Comparison of ENCODE assay signal across 21 cellular contexts in genomic region chr1:115644109-115644508, GRCh38.
"Had no signal": no experiment of that assay in that cellular context is flagged by ENCODE, and none has a peak within 500 bp of the region (broad histone marks: within the 10 kb centered on the region; RNA-seq: fewer than 3 reads in every experiment).

No MANE protein-coding gene starts in this region.

- H3K9me3 Mint-ChIP-seq: activated CD4-positive, alpha-beta memory T cell treated with anti-CD3 and anti-CD28 coated beads for 36 hours had no signal

- H3K36me3 Mint-ChIP-seq: activated CD4-positive, alpha-beta memory T cell treated with anti-CD3 and anti-CD28 coated beads for 36 hours had no signal

- H3K9me3 ChIP-seq: gastrocnemius medialis had no signal

- H3K4me3 ChIP-seq: cardiac muscle cell, gastrocnemius medialis, left lung, mucosa of descending colon had no signal

- H3K36me3 ChIP-seq: cardiac muscle cell, gastrocnemius medialis, left lung, upper lobe of left lung had no signal

- H3K4me3 Mint-ChIP-seq: activated CD4-positive, alpha-beta memory T cell treated with anti-CD3 and anti-CD28 coated beads for 36 hours; activated naive CD4-positive, alpha-beta T cell treated with anti-CD3 and anti-CD28 coated beads for 36 hours; activated naive CD8-positive, alpha-beta T cell treated with anti-CD3 and anti-CD28 coated beads, Interleukin-2, amount 50 U/mL, for 24 hours had no signal

- H3K27me3 ChIP-seq: cardiac muscle cell, gastrocnemius medialis, upper lobe of left lung had no signal

- H3K27ac ChIP-seq: gastrocnemius medialis, left lung, skin epidermis, upper lobe of left lung had no signal

- DNase-seq: activated CD4-positive, alpha-beta memory T cell treated with anti-CD3 and anti-CD28 coated beads for 36 hours; activated CD8-positive, alpha-beta memory T cell treated with anti-CD3 and anti-CD28 coated beads, Interleukin-2, amount 10 ng/mL, durations not matched to agents 7 days and 5 days; activated naive CD4-positive, alpha-beta T cell treated with anti-CD3 and anti-CD28 coated beads for 36 hours; activated naive CD8-positive, alpha-beta T cell treated with anti-CD3 and anti-CD28 coated beads, Interleukin-2, amount 50 U/mL, for 24 hours; activated T-cell treated with anti-CD3 and anti-CD28 coated beads, Interleukin-2, amount 50 U/mL, for 1 hour; aorta; gastrocnemius medialis; kidney; left lung; mucosa of descending colon; naive thymus-derived CD4-positive, alpha-beta T cell; posterior cingulate gyrus; retina; stimulated activated CD4-positive, alpha-beta T cell treated with anti-CD3 and anti-CD28 coated beads, Interleukin-4, amount 100 ng/mL, for 4 hours; stimulated activated CD8-positive, alpha-beta memory T cell treated with anti-CD3 and anti-CD28 coated beads, Interleukin-4, amount 100 ng/mL, for 48 hours; stimulated activated naive CD8-positive, alpha-beta T cell treated with anti-CD3 and anti-CD28 coated beads, Interleukin-15, Interleukin-2, amounts not matched to agents 100 U/mL and 50 U/mL, for 24 hours; T-helper 1 cell; upper lobe of left lung had no signal

- H3K27ac Mint-ChIP-seq: activated CD4-positive, alpha-beta memory T cell treated with anti-CD3 and anti-CD28 coated beads for 36 hours; activated CD8-positive, alpha-beta memory T cell treated with anti-CD3 and anti-CD28 coated beads, Interleukin-2, amount 10 ng/mL, durations not matched to agents 7 days and 5 days; activated naive CD4-positive, alpha-beta T cell treated with anti-CD3 and anti-CD28 coated beads for 36 hours; activated naive CD8-positive, alpha-beta T cell treated with anti-CD3 and anti-CD28 coated beads, Interleukin-2, amount 50 U/mL, for 24 hours; activated T-helper 2 cell treated with anti-CD3 and anti-CD28 coated beads, Interferon-gamma antibody, Interleukin-2, Interleukin-4, amounts not matched to agents 10 μg/mL and 5 μg/mL and 100 μg/mL, durations not matched to agents 14 hours and 24 hours and 36 hours; naive thymus-derived CD4-positive, alpha-beta T cell had no signal

- ATAC-seq: activated CD8-positive, alpha-beta memory T cell treated with anti-CD3 and anti-CD28 coated beads, Interleukin-2, amount 10 ng/mL, durations not matched to agents 7 days and 5 days; activated naive CD8-positive, alpha-beta T cell treated with anti-CD3 and anti-CD28 coated beads, Interleukin-2, amount 50 U/mL, for 24 hours; gastrocnemius medialis; left lung; mucosa of descending colon; naive thymus-derived CD4-positive, alpha-beta T cell; stimulated activated naive CD8-positive, alpha-beta T cell treated with anti-CD3 and anti-CD28 coated beads, Interleukin-15, Interleukin-2, amounts not matched to agents 100 U/mL and 50 U/mL, for 24 hours had no signal
